ENCODE assay signal across 29 cellular contexts in the genomic region with DNA sequence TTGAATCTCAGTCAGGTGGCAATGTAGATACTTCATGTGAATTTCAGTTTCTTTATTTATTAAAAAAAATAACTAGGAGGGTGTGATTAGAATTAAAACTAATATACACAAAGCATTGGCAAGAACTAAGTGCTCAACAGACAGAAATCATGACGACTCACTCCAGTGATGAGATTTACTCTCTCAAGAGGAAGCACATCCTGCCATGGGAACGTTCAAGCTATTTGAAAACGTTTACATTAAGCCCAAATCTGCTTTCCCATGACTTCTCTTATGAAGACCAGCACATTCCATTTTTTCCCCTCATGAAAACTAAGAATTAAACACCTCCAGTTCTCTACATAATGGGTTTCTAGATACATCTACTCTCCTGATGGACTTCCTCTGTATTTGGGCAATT. TPM values are rescaled to one million over a fixed set of nuclear protein-coding genes. Genes with fewer than 3 reads are reported as not detected.
A peak's percentile ranks its signal among the peaks of the same experiment; 100 is the strongest.
DNase-seq lines count a peak whose midpoint lies in the region; ATAC-seq lines count a peak whose summit lies in the region.
"Had no signal": no experiment of that assay in that cellular context is flagged by ENCODE, and none has a peak within 500 bp of the region (broad histone marks: within the 10 kb centered on the region; RNA-seq: fewer than 3 reads in every experiment).

No MANE protein-coding gene starts in this region.

- peaks cover 40% of the 10 kb centered on the region for H3K4me1 ChIP-seq in CD4-positive, alpha-beta memory T cell (ENCODE audit: insufficient read depth, low read length)
- no peaks in the 10 kb centered on the region; the same call in 1 of the 2 replicates for H3K4me1 ChIP-seq in GM23248 (ENCODE audit: insufficient read depth)
- H3K4me1 ChIP-seq: right atrium auricular region, SJCRH30 had no signal

- no peaks in the 10 kb centered on the region for H3K9me3 ChIP-seq in CD4-positive, alpha-beta memory T cell (ENCODE audit: control insufficient read depth in 1 of 2, low read length in 2 of 2)
- no peaks in the 10 kb centered on the region for H3K9me3 ChIP-seq in GM23248 (ENCODE audit: low read depth)
- no peaks in the 10 kb centered on the region for H3K9me3 ChIP-seq in T-helper 17 cell (ENCODE audit: control insufficient read depth, low read length, poor library complexity, severe bottlenecking)
- H3K9me3 ChIP-seq: right atrium auricular region, SJCRH30 had no signal

- peaks cover 5% of the 10 kb centered on the region; the same call in 1 of the 2 replicates for H3F3A ChIP-seq in GM23248 (ENCODE audit: insufficient read depth)

- in situ Hi-C loops in GM23248 (cut with MboI): no loop called here

- no peak for DNase-seq in CD4-positive, alpha-beta memory T cell
- DNase-seq in GM23248 (peak; percentile 8), T-helper 17 cell (no peak), foreskin melanocyte (peak; percentile 20), NCI-H187 (lab: John Stamatoyannopoulos, UW) (no peak), AG08395 (ENCODE audit: low spot score) (no peak)
- DNase-seq: activated CD4-positive, alpha-beta T cell treated with anti-CD3 and anti-CD28 coated beads for 48 hours; activated CD8-positive, alpha-beta memory T cell treated with anti-CD3 and anti-CD28 coated beads, Interleukin-2, amount 50 U/mL, for 4 hours; activated naive CD8-positive, alpha-beta T cell treated with anti-CD3 and anti-CD28 coated beads for 36 hours; aorta; DMS79 treated with DMSO at 0.1 percent for 48 hours; effector CD4-positive, alpha-beta T cell; head of caudate nucleus; kidney; NCI-H1417 treated with DMSO at 0.1 percent for 48 hours; NCI-H446; NCI-H774; posterior cingulate gyrus; SJCRH30; stimulated activated naive CD4-positive, alpha-beta T cell; SW 1271 had no signal

- no peaks in the 10 kb centered on the region for H3K36me3 ChIP-seq in CD4-positive, alpha-beta memory T cell (ENCODE audit: insufficient read depth, low read length)
- no peaks in the 10 kb centered on the region for H3K36me3 ChIP-seq in GM23248 (ENCODE audit: low read depth)
- H3K36me3 ChIP-seq: SJCRH30 had no signal

- no peaks in the 10 kb centered on the region for H3K9me2 ChIP-seq in GM23248 (ENCODE audit: insufficient read depth)

- H3K4me3 Mint-ChIP-seq in CD4-positive, alpha-beta memory T cell: peak overlapping the region in 1 of 8 donors; percentile 13
- no peak overlapping the region for H3K4me3 Mint-ChIP-seq in T-helper 17 cell
- H3K4me3 Mint-ChIP-seq: activated naive CD8-positive, alpha-beta T cell treated with anti-CD3 and anti-CD28 coated beads for 36 hours; CD14-positive monocyte; type B pancreatic cell had no signal

- H2AFZ ChIP-seq in GM23248: no peak overlapping the region

- H3K4me3 ChIP-seq in CD4-positive, alpha-beta memory T cell (ENCODE audit: low read length in 2 of 2): no peak overlapping the region
- no peak overlapping the region for H3K4me3 ChIP-seq in GM23248
- H3K4me3 ChIP-seq: right atrium auricular region, SJCRH30, smooth muscle cell had no signal

- H3K4me1 Mint-ChIP-seq in CD4-positive, alpha-beta memory T cell: peaks cover 31 to 54% (median 44%) of the 10 kb centered on the region in 4 donors
- peaks cover 32% of the 10 kb centered on the region for H3K4me1 Mint-ChIP-seq in T-helper 17 cell

- intact Hi-C loops in CD4-positive, alpha-beta memory T cell (cut with micrococcal nuclease): no loop called here

- no peak overlapping the region for H3K4me2 ChIP-seq in GM23248 (ENCODE audit: unreplicated experiment)
- H3K4me2 ChIP-seq: KMS-11, smooth muscle cell had no signal

- peak overlapping the region in 5 of 7 donors; percentile 17 to 71 (median 60) for H3K27ac Mint-ChIP-seq in CD4-positive, alpha-beta memory T cell
- H3K27ac Mint-ChIP-seq in T-helper 17 cell: peak overlapping the region; percentile 87
- H3K27ac Mint-ChIP-seq: activated naive CD8-positive, alpha-beta T cell treated with anti-CD3 and anti-CD28 coated beads for 36 hours; type B pancreatic cell had no signal

- H3K27ac ChIP-seq in CD4-positive, alpha-beta memory T cell (ENCODE audit: low read depth, low read length): no peak overlapping the region
- H3K27ac ChIP-seq in GM23248: no peak overlapping the region
- H3K27ac ChIP-seq: HL-60, KMS-11, right atrium auricular region, SJCRH30 had no signal

- H3K79me2 ChIP-seq in GM23248 (ENCODE audit: insufficient read depth): peaks cover 18% of the 10 kb centered on the region

- POLR2A ChIA-PET in CD4-positive, alpha-beta memory T cell (lab: Charles Lee; ENCODE audit: partially characterized antibody): interaction anchor here (1.1 kb wide), 1 partner anchor 8 kb away, joined by 4 read pairs; the partner anchor contains the start of genes FBXO45 and WDR53

- H3K9ac ChIP-seq in GM23248: no peak overlapping the region
- H3K9ac ChIP-seq: KMS-11 had no signal

- no peaks in the 10 kb centered on the region for H4K20me1 ChIP-seq in GM23248 (ENCODE audit: insufficient read depth)

- no peaks in the 10 kb centered on the region for H3K27me3 ChIP-seq in CD4-positive, alpha-beta memory T cell (ENCODE audit: insufficient read depth, low read length)
- H3K27me3 ChIP-seq in GM23248 (replicated peaks; ENCODE audit: insufficient read depth): no peaks in the 10 kb centered on the region
- H3K27me3 ChIP-seq: right atrium auricular region, SJCRH30 had no signal

- H3K9me3 Mint-ChIP-seq in CD4-positive, alpha-beta memory T cell: no peaks in the 10 kb centered on the region
- H3K9me3 Mint-ChIP-seq: activated naive CD8-positive, alpha-beta T cell treated with anti-CD3 and anti-CD28 coated beads for 36 hours; CD14-positive monocyte; type B pancreatic cell had no signal

- no peaks in the 10 kb centered on the region for H3K27me3 Mint-ChIP-seq in CD4-positive, alpha-beta memory T cell
- H3K27me3 Mint-ChIP-seq in T-helper 17 cell: no peaks in the 10 kb centered on the region
- H3K27me3 Mint-ChIP-seq: activated naive CD8-positive, alpha-beta T cell treated with anti-CD3 and anti-CD28 coated beads for 36 hours; type B pancreatic cell had no signal

- 45 to 59% methylated on average over 3 of the region's 3 CpGs for WGBS in GM23248 (ENCODE audit: low coverage in 1 of 2, low lambda C conversion rate in 2 of 2, missing lambda C conversion rate in 2 of 2), 2 experiments

- ATAC-seq in T-helper 17 cell (no peak), GM18519 (IDR thresholded peaks at IDR 0.05; ENCODE audit: low FRiP score, unreplicated experiment) (no peak)

- peaks cover 14 to 41% of the 10 kb centered on the region in 2 donors for H3K36me3 Mint-ChIP-seq in CD4-positive, alpha-beta memory T cell
- H3K36me3 Mint-ChIP-seq in T-helper 17 cell (ENCODE audit: low read depth): no peaks in the 10 kb centered on the region
- H3K36me3 Mint-ChIP-seq: type B pancreatic cell had no signal

- CTCF ChIA-PET in CD4-positive, alpha-beta memory T cell (lab: Charles Lee; ENCODE audit: partially characterized antibody): interaction anchor here (0.7 kb wide), 1 partner anchor 627 kb away, joined by 3 read pairs; no protein-coding TSS in a partner anchor

RNA-seq across cellular contexts. Expression of gene WDR53, which starts 8.5 kb away (rescaled TPM):
- total RNA-seq in CD4-positive, alpha-beta memory T cell: 10 to 100 TPM; 37.5 to 38.7 TPM
- polyA plus RNA-seq in CD4-positive, alpha-beta memory T cell: 10 to 100 TPM; 25.8 to 33.0 TPM
- total RNA-seq in GM23248 (2014; rRNA removed; shearing (Covaris generic)): 8.9 and 9.4 TPM in 2 replicates
- polyA plus RNA-seq in GM23248 (2016; fragmentation: Nextera tagmentation; extraction: Ambion mirVana): 9.3 and 12.7 TPM in 2 replicates
- total RNA-seq in T-helper 17 cell: 10 to 100 TPM; 18.1 to 29.6 TPM

RNA-seq across cellular contexts. Expression of gene FBXO45, which starts 8.6 kb away (rescaled TPM):
- 10 to 100 TPM; 10.9 to 12.0 TPM for total RNA-seq in CD4-positive, alpha-beta memory T cell
- 1 to 10 TPM; 3.0 to 5.4 TPM for polyA plus RNA-seq in CD4-positive, alpha-beta memory T cell
- total RNA-seq in GM23248 (2014; rRNA removed; shearing (Covaris generic)): 7.2 and 10.7 TPM in 2 replicates
- 1.7 and 2.1 TPM in 2 replicates for polyA plus RNA-seq in GM23248 (2016; fragmentation: Nextera tagmentation; extraction: Ambion mirVana)
- total RNA-seq in T-helper 17 cell: 1 to 10 TPM; 4.9 to 8.3 TPM

RNA-seq across cellular contexts. Expression of gene SMCO1, which starts 44.7 kb away (rescaled TPM):
- total RNA-seq in CD4-positive, alpha-beta memory T cell: not detected
- polyA plus RNA-seq in CD4-positive, alpha-beta memory T cell: not detected
- total RNA-seq in GM23248 (2014; rRNA removed; shearing (Covaris generic)): not detected in 2 replicates
- polyA plus RNA-seq in GM23248 (2016; fragmentation: Nextera tagmentation; extraction: Ambion mirVana): not detected in 2 replicates
- total RNA-seq in T-helper 17 cell: not detected
- total RNA-seq: activated naive CD8-positive, alpha-beta T cell treated with anti-CD3 and anti-CD28 coated beads for 36 hours; aorta; kidney; SJCRH30; smooth muscle cell had no signal
- polyA plus RNA-seq: aorta, CD14-positive monocyte, liver, smooth muscle cell had no signal

RNA-seq across cellular contexts. Expression of gene RNF168, which starts 56.3 kb away (rescaled TPM):
- total RNA-seq in CD4-positive, alpha-beta memory T cell: 10 to 100 TPM; 74.5 to 76.4 TPM
- polyA plus RNA-seq in CD4-positive, alpha-beta memory T cell: 10 to 100 TPM in 1 of 2 donors, 1 to 10 TPM in 1; 6.0 to 14.2 TPM
- 12.3 and 14.2 TPM in 2 replicates for total RNA-seq in GM23248 (2014; rRNA removed; shearing (Covaris generic))
- polyA plus RNA-seq in GM23248 (2016; fragmentation: Nextera tagmentation; extraction: Ambion mirVana): 13.6 and 14.2 TPM in 2 replicates
- 10 to 100 TPM; 36.9 to 37.9 TPM for total RNA-seq in T-helper 17 cell

Comparison
In these comparisons a context has a peak if more than half of its experiments do, and no peak if none do; other contexts are left out.
1. DNase-seq: peak in GM23248 (single experiment) and foreskin melanocyte (single experiment); none in CD4-positive, alpha-beta memory T cell (0 of 5), T-helper 17 cell (0 of 3), NCI-H187 (0 of 2) and AG08395 (single experiment).